ENCODE assay signal across 8 cellular contexts in the genomic region with DNA sequence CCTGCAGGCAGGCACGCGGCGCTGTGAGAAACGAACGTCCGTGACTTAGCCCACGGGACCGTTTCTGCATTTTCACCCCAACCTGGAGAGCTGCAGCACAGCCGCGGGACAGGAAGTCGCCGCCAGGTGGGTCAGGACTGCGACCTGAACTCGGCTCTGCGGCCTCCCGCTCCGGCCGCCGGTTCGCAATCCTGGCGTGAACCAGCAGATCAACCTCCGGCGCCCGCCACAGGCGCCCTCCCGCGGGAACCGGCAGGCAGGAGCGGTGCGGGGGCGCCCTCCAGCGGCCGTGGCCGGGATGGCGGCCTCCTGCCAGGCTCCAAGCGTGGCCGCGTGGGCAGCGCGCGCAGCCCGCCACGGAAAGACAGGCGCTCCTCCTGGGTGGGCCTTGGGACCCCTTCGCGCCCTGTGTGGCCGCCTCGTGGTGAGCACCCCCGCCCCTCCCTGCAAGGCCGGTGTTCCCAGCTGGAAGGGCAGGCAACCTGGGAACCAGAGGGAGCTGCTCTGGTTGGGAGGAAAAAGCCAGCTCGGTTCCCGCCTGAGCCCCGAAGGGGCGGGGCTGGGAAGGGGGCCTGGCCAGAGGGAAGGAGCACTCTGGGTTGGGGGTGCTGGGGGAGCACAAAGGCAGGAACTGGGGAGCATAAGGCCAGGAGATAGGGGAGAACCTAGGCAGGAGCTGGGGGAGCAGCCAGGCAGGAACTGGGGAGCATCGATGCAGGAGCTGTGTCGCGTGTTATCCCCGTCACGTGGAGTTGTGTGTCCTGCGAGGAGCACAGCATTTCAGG. TPM values are rescaled to one million over a fixed set of nuclear protein-coding genes. Genes with fewer than 3 reads are reported as not detected.
A peak's percentile ranks its signal among the peaks of the same experiment; 100 is the strongest.
DNase-seq lines count a peak whose midpoint lies in the region; ATAC-seq and TF ChIP-seq lines count a peak whose summit lies in the region.

No MANE protein-coding gene starts in this region.

- peak; percentile 50 for ATAC-seq in GM21737 (IDR thresholded peaks at IDR 0.05; ENCODE audit: unreplicated experiment)
- peak; percentile 86 for ATAC-seq in omental fat pad (ENCODE audit: low FRiP score)

- H3K36me3 ChIP-seq in SJSA1 (peaks cover 3% of the 10 kb centered on the region; the same call in 1 of the 2 replicates), suprapubic skin (no peaks in the 10 kb centered on the region)

- peak overlapping the region; percentile 27 for H3K4me3 ChIP-seq in SJSA1
- H3K4me3 ChIP-seq in suprapubic skin, result peak overlapping the region; percentile 41

- H3K27me3 ChIP-seq in SJSA1 (replicated peaks), result no peaks in the 10 kb centered on the region
- H3K27me3 ChIP-seq in suprapubic skin, result peaks cover 4% of the 10 kb centered on the region

- H3K27ac ChIP-seq in SJSA1, result no peak overlapping the region
- no peak overlapping the region for H3K27ac ChIP-seq in suprapubic skin

- H3K9me3 ChIP-seq in SJSA1 (replicated peaks) (peaks cover 8% of the 10 kb centered on the region), suprapubic skin (no peaks in the 10 kb centered on the region)

- TF ChIP-seq EP300 in suprapubic skin (IDR thresholded peaks at IDR 0.05), result no peak

- H3K4me1 ChIP-seq in SJSA1 (replicated peaks) (peaks cover 51% of the 10 kb centered on the region), suprapubic skin (peaks cover 56% of the 10 kb centered on the region)

- DNase-seq in D341Med (ENCODE audit: low spot score) (peak; percentile 98), M059J (ENCODE audit: low read depth) (peak; percentile 65), SJSA1 (ENCODE audit: low read depth in 1 of 2, low spot score in 2 of 2) (peak; percentile 92 to 96), glomerular visceral epithelial cell (ENCODE audit: extremely low spot score) (peak; percentile 83), omental fat pad (ENCODE audit: low spot score) (peak; percentile 72), suprapubic skin (ENCODE audit: low spot score in 2 of 2) (peak; percentile 89 to 93)
- peak; percentile 89 for DNase-seq in activated naive CD4-positive, alpha-beta T cell treated with Interleukin-2 at 50 U/mL for 16 hours

- no peak for TF ChIP-seq POLR2A in suprapubic skin (IDR thresholded peaks at IDR 0.05)

- TF ChIP-seq CTCF in omental fat pad (IDR thresholded peaks at IDR 0.05) (peak in 2 of 3 donors; percentile 92 to 98), suprapubic skin (IDR thresholded peaks at IDR 0.05) (peak; percentile 97 to 100)

- 4% methylated on average over 47 of the region's 60 CpGs for WGBS in suprapubic skin

RNA-seq across cellular contexts. Expression of a gene that starts 28.2 kb away (rescaled TPM):
- total RNA-seq in M059J (2014; rRNA removed; shearing (Covaris generic)), result 3,948 and 4,109 TPM in 2 replicates
- 9,784 and 9,807 TPM in 2 replicates for total RNA-seq in SJSA1 (2014; rRNA removed; shearing (Covaris generic))
- total RNA-seq in omental fat pad (1,000 to 10,000 TPM; 1,930 to 4,437 (median 3,125) TPM), suprapubic skin (1,000 to 10,000 TPM; 2,659 to 6,485 (median 4,163) TPM)

RNA-seq across cellular contexts. Expression of a gene that starts 43.8 kb away (rescaled TPM):
- 0.69 TPM in 1 of 2 replicates, not detected in the other for total RNA-seq in M059J (2014; rRNA removed; shearing (Covaris generic))
- total RNA-seq in SJSA1 (2014; rRNA removed; shearing (Covaris generic)), result 0.61 and 1.4 TPM in 2 replicates
- under 1 TPM in 3 of 4 donors, not detected in 1; 0.31 to 0.95 (median 0.36) TPM for total RNA-seq in omental fat pad
- 1 to 10 TPM in 3 of 4 donors, under 1 TPM in 1; 0.52 to 4.7 (median 3.3) TPM for total RNA-seq in suprapubic skin
